Comparison of ENCODE assay signal across 26 cellular contexts in genomic region chr5:154521756-154522155, GRCh38. TPM values are rescaled to one million over a fixed set of nuclear protein-coding genes. Genes with fewer than 3 reads are reported as not detected.
"Had no signal": no experiment of that assay in that cellular context is flagged by ENCODE, and none has a peak within 500 bp of the region (broad histone marks: within the 10 kb centered on the region; RNA-seq: fewer than 3 reads in every experiment).

No MANE protein-coding gene starts in this region.

- H3K4me1 Mint-ChIP-seq: activated CD4-positive, alpha-beta T cell treated with anti-CD3 and anti-CD28 coated beads, Interleukin-2, amount 10 ng/mL, durations not matched to agents 7 days and 5 days; activated CD8-positive, alpha-beta memory T cell treated with anti-CD3 and anti-CD28 coated beads, Interleukin-2, amount 10 ng/mL, durations not matched to agents 7 days and 5 days had no signal

- H3K36me3 ChIP-seq: cardiac muscle cell, heart right ventricle, tibial nerve, uterus had no signal

- H3K9ac ChIP-seq: parathyroid adenoma had no signal

- H3K4me3 ChIP-seq: body of pancreas, cardiac muscle cell, heart right ventricle, tibial nerve, uterus had no signal

- H3K27ac ChIP-seq: body of pancreas, cardiac muscle cell, heart right ventricle, parathyroid adenoma, tibial nerve, uterus had no signal

- ATAC-seq: activated CD8-positive, alpha-beta memory T cell treated with anti-CD3 and anti-CD28 coated beads, Interleukin-2, amount 10 ng/mL, durations not matched to agents 7 days and 5 days; activated CD8-positive, alpha-beta T cell treated with anti-CD3 and anti-CD28 coated beads for 36 hours; heart right ventricle; left ventricle myocardium superior; right cardiac atrium; stimulated activated naive CD8-positive, alpha-beta T cell treated with anti-CD3 and anti-CD28 coated beads, Interleukin-15, amount 100 ng/mL, for 72 hours; T-helper 17 cell had no signal

- H3K9me3 ChIP-seq: body of pancreas, heart right ventricle, tibial nerve, uterus had no signal

- H3K4me3 Mint-ChIP-seq: activated CD4-positive, alpha-beta T cell treated with anti-CD3 and anti-CD28 coated beads, Interleukin-2, amount 10 ng/mL, durations not matched to agents 7 days and 5 days; activated CD8-positive, alpha-beta memory T cell treated with anti-CD3 and anti-CD28 coated beads, Interleukin-2, amount 10 ng/mL, durations not matched to agents 7 days and 5 days; activated CD8-positive, alpha-beta T cell treated with anti-CD3 and anti-CD28 coated beads for 36 hours; activated T-helper 1 cell treated with anti-CD3 and anti-CD28 coated beads, Interleukin-12 subunit alpha, Interleukin-12 subunit beta, Interleukin-2, Interleukin-4 antibody, amounts not matched to agents 30 ng/mL and 10 ng/mL and 1 ng/mL, durations not matched to agents 14 hours and 24 hours and 36 hours; dendritic cell treated with granulocyte-macrophage colony-stimulating factor and Interleukin-4, amounts not matched to agents 40 ng/mL and 50 ng/mL, for 4 days; T-helper 17 cell had no signal

- H3K79me2 ChIP-seq: parathyroid adenoma had no signal

- H3K36me3 Mint-ChIP-seq: activated CD8-positive, alpha-beta memory T cell treated with anti-CD3 and anti-CD28 coated beads, Interleukin-2, amount 10 ng/mL, durations not matched to agents 7 days and 5 days had no signal

- H3K4me1 ChIP-seq: uterus had no signal

- H3K9me3 Mint-ChIP-seq: activated CD4-positive, alpha-beta T cell treated with anti-CD3 and anti-CD28 coated beads, Interleukin-2, amount 10 ng/mL, durations not matched to agents 7 days and 5 days; activated CD8-positive, alpha-beta T cell treated with anti-CD3 and anti-CD28 coated beads for 36 hours; activated T-helper 1 cell treated with anti-CD3 and anti-CD28 coated beads, Interleukin-12 subunit alpha, Interleukin-12 subunit beta, Interleukin-2, Interleukin-4 antibody, amounts not matched to agents 30 ng/mL and 10 ng/mL and 1 ng/mL, durations not matched to agents 14 hours and 24 hours and 36 hours; dendritic cell treated with granulocyte-macrophage colony-stimulating factor and Interleukin-4, amounts not matched to agents 40 ng/mL and 50 ng/mL, for 4 days; nephron; stimulated activated naive CD8-positive, alpha-beta T cell treated with anti-CD3 and anti-CD28 coated beads, Interleukin-15, amount 100 ng/mL, for 72 hours had no signal

- DNase-seq: activated CD4-positive, alpha-beta T cell treated with anti-CD3 and anti-CD28 coated beads, Interleukin-2, amount 10 ng/mL, durations not matched to agents 7 days and 5 days; activated CD4-positive, CD25-positive, alpha-beta regulatory T cell treated with anti-CD3 and anti-CD28 coated beads, Interleukin-2, amount 50 U/mL, for 72 hours; activated CD8-positive, alpha-beta memory T cell treated with anti-CD3 and anti-CD28 coated beads, Interleukin-2, amount 10 ng/mL, durations not matched to agents 7 days and 5 days; activated gamma-delta T cell; activated naive CD4-positive, alpha-beta T cell treated with anti-CD3 and anti-CD28 coated beads, Interleukin-2, amount 50 U/mL, for 16 hours; activated T-cell treated with anti-CD3 and anti-CD28 coated beads for 4 hours; effector CD4-positive, alpha-beta T cell; foreskin fibroblast; heart right ventricle; left ventricle myocardium superior; mammary epithelial cell; right cardiac atrium; stimulated activated CD4-positive, alpha-beta T cell treated with anti-CD3 and anti-CD28 coated beads, Interleukin-12 subunit alpha, Interleukin-12 subunit beta, amount 100 ng/mL, for 4 hours; stimulated activated naive CD8-positive, alpha-beta T cell treated with anti-CD3 and anti-CD28 coated beads, Interleukin-15, amount 100 ng/mL, for 72 hours; T-helper 17 cell; uterus had no signal

- H3K27me3 ChIP-seq: body of pancreas, cardiac muscle cell had no signal

- H3K27ac Mint-ChIP-seq: activated CD4-positive, alpha-beta T cell treated with anti-CD3 and anti-CD28 coated beads, Interleukin-2, amount 10 ng/mL, durations not matched to agents 7 days and 5 days; activated CD8-positive, alpha-beta memory T cell treated with anti-CD3 and anti-CD28 coated beads, Interleukin-2, amount 10 ng/mL, durations not matched to agents 7 days and 5 days; activated CD8-positive, alpha-beta T cell treated with anti-CD3 and anti-CD28 coated beads for 36 hours; activated T-helper 1 cell treated with anti-CD3 and anti-CD28 coated beads, Interleukin-12 subunit alpha, Interleukin-12 subunit beta, Interleukin-2, Interleukin-4 antibody, amounts not matched to agents 30 ng/mL and 10 ng/mL and 1 ng/mL, durations not matched to agents 14 hours and 24 hours and 36 hours; dendritic cell treated with granulocyte-macrophage colony-stimulating factor and Interleukin-4, amounts not matched to agents 40 ng/mL and 50 ng/mL, for 4 days; nephron; stimulated activated naive CD8-positive, alpha-beta T cell treated with anti-CD3 and anti-CD28 coated beads, Interleukin-15, amount 100 ng/mL, for 72 hours; T-helper 17 cell had no signal

RNA-seq across cellular contexts. Expression of gene HAND1, which starts 43.7 kb away (rescaled TPM):
- total RNA-seq: activated CD4-positive, alpha-beta T cell treated with anti-CD3 and anti-CD28 coated beads, Interleukin-2, amount 10 ng/mL, durations not matched to agents 7 days and 5 days; activated CD8-positive, alpha-beta memory T cell treated with anti-CD3 and anti-CD28 coated beads, Interleukin-2, amount 10 ng/mL, durations not matched to agents 7 days and 5 days; activated CD8-positive, alpha-beta T cell treated with anti-CD3 and anti-CD28 coated beads for 36 hours; activated T-helper 1 cell treated with anti-CD3 and anti-CD28 coated beads, Interleukin-12 subunit alpha, Interleukin-12 subunit beta, Interleukin-2, Interleukin-4 antibody, amounts not matched to agents 30 ng/mL and 10 ng/mL and 1 ng/mL, durations not matched to agents 14 hours and 24 hours and 36 hours; body of pancreas; fibroblast of lung; mammary epithelial cell; pulmonary artery endothelial cell; T-helper 17 cell; tibial nerve had no signal
- polyA plus RNA-seq: fibroblast of lung, mammary epithelial cell had no signal
